21 cellular contexts compared by ENCODE assay signal in the genomic region with DNA sequence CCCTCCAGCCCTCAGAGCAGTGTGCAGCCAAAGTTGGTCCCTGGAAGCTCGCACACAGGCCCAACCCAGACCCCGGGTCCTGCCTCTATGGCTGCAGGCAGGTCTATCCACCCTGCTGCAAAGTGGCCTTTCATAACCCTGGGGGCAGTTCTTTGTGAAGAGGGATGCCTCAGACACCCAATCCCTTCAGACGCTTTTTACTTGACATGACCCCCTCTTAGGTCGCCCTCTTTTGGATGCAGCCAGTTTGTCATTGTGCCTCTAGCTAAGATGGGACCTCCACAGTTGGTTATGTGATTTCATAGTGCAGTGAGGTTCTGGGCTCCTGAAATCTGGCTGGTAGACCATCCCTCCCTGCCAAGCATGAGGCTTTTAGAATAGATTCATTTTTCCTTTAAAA. TPM values are rescaled to one million over a fixed set of nuclear protein-coding genes. Genes with fewer than 3 reads are reported as not detected.
DNase-seq lines count a peak whose midpoint lies in the region; ATAC-seq and TF ChIP-seq lines count a peak whose summit lies in the region.
"Had no signal": no experiment of that assay in that cellular context is flagged by ENCODE, and none has a peak within 500 bp of the region (broad histone marks: within the 10 kb centered on the region; RNA-seq: fewer than 3 reads in every experiment).

No MANE protein-coding gene starts in this region.

- no peaks in the 10 kb centered on the region for H3K36me3 ChIP-seq in HCT116 (ENCODE audit: control insufficient read depth in 1 of 2, insufficient read depth in 2 of 2, low read length in 2 of 2)
- H3K36me3 ChIP-seq: SJCRH30 had no signal

- no peak overlapping the region for H3K27ac ChIP-seq in HCT116 (ENCODE audit: low read depth, low read length)
- H3K27ac ChIP-seq: SJCRH30 had no signal

- BruUV-seq in HCT116 (replicated peaks; lab: Mats Ljungman, UMichigan), result no TSS peak

- H3K36me3 Mint-ChIP-seq in activated T-helper 1 cell treated with anti-CD3 and anti-CD28 coated beads, Interleukin-12 subunit alpha, Interleukin-12 subunit beta, Interleukin-2, Interleukin-4 antibody, amounts not matched to agents 30 ng/mL and 10 ng/mL and 1 ng/mL, durations not matched to agents 14 hours and 24 hours and 36 hours (ENCODE audit: low read depth), result no peaks in the 10 kb centered on the region
- no peaks in the 10 kb centered on the region for H3K36me3 Mint-ChIP-seq in activated T-cell treated with anti-CD3 and anti-CD28 coated beads, Interleukin-2, amount 50 U/mL, for 4 hours (ENCODE audit: insufficient read depth)

- no peak overlapping the region for H3K9ac ChIP-seq in HCT116 (ENCODE audit: low read length)

- no peak for TF ChIP-seq POLR2A in HCT116 (IDR thresholded peaks at IDR 0.05; ENCODE audit: borderline replicate concordance, extremely low read depth, insufficient read depth, insufficient read length)

- H4K20me1 ChIP-seq in HCT116 (ENCODE audit: insufficient read depth), result no peaks in the 10 kb centered on the region

- POLR2A ChIA-PET in HCT116 (lab: Charles Lee), result no interaction called here

- H3K4me2 ChIP-seq in HCT116 (ENCODE audit: low read length), result no peak overlapping the region

- H3K4me1 Mint-ChIP-seq in activated T-helper 1 cell treated with anti-CD3 and anti-CD28 coated beads, Interleukin-12 subunit alpha, Interleukin-12 subunit beta, Interleukin-2, Interleukin-4 antibody, amounts not matched to agents 30 ng/mL and 10 ng/mL and 1 ng/mL, durations not matched to agents 14 hours and 24 hours and 36 hours (ENCODE audit: low read depth), result peaks cover 10% of the 10 kb centered on the region
- H3K4me1 Mint-ChIP-seq in activated T-cell treated with anti-CD3 and anti-CD28 coated beads, Interleukin-2, amount 50 U/mL, for 4 hours (ENCODE audit: low read depth), result peaks cover 13% of the 10 kb centered on the region

- H3K4me1 ChIP-seq in HCT116 (ENCODE audit: control insufficient read depth in 1 of 2, insufficient read depth in 2 of 2, low read length in 2 of 2), result peaks cover 11 to 35% of the 10 kb centered on the region in 2 experiments
- H3K4me1 ChIP-seq: SJCRH30 had no signal

- no peak for TF ChIP-seq RAD21 in HCT116 (IDR thresholded peaks at IDR 0.05; ENCODE audit: low read depth)

- H3K9me3 ChIP-seq in HCT116 (ENCODE audit: control insufficient read depth in 1 of 2, insufficient read depth in 1 of 2, low read depth in 1 of 2, low read length in 2 of 2), result no peaks in the 10 kb centered on the region
- H3K9me3 ChIP-seq: SJCRH30 had no signal

- no peak overlapping the region for H2AFZ ChIP-seq in HCT116 (ENCODE audit: low read depth, low read length, poor library complexity, severe bottlenecking)
- H2AFZ ChIP-seq: PC-9 had no signal

- ATAC-seq in HCT116 (peak; percentile 17; the same call in 1 of the 2 replicates), HG02763 (IDR thresholded peaks at IDR 0.05; ENCODE audit: unreplicated experiment) (no peak), HG03025 (IDR thresholded peaks at IDR 0.05; ENCODE audit: low FRiP score, unreplicated experiment) (no peak), HG03280 (IDR thresholded peaks at IDR 0.05; ENCODE audit: unreplicated experiment) (no peak)
- ATAC-seq in activated T-cell treated with anti-CD3 and anti-CD28 coated beads, Interleukin-2, amount 50 U/mL, for 4 hours, result no peak

- DNase-seq in GM12865 (ENCODE audit: low read depth), result peak; percentile 6
- no peak for DNase-seq in HCT116 (ENCODE audit: low read depth, low spot score)
- DNase-seq in activated T-helper 1 cell treated with anti-CD3 and anti-CD28 coated beads, Interleukin-12 subunit alpha, Interleukin-12 subunit beta, Interleukin-2, Interleukin-4 antibody, amounts not matched to agents 30 ng/mL and 10 ng/mL and 1 ng/mL, durations not matched to agents 14 hours and 24 hours and 36 hours (ENCODE audit: low spot score), result no peak
- DNase-seq in iPS-NIHi7 (ENCODE audit: extremely low spot score), result peak; percentile 46
- DNase-seq in activated T-cell treated with anti-CD3 and anti-CD28 coated beads, Interleukin-2, amount 50 U/mL, for 4 hours, result no peak
- DNase-seq: ACHN; C1 segment of cervical spinal cord; CD8-positive, alpha-beta memory T cell; DMS53; HCEC 1CT; MV-4-11; NCI-H1417; NCI-H187; NCI-H2107; NCI-H510A; NCI-H774; PC-9; SJCRH30 had no signal

- H3K27me3 ChIP-seq in HCT116 (ENCODE audit: insufficient read depth, low read length), result no peaks in the 10 kb centered on the region
- H3K27me3 ChIP-seq: SJCRH30 had no signal

- no peaks in the 10 kb centered on the region for H3K79me2 ChIP-seq in HCT116 (ENCODE audit: insufficient read depth, low read length)

- intact Hi-C loops in HCT116 (cut with micrococcal nuclease), result no loop called here
- intact Hi-C loops in activated T-helper 1 cell treated with anti-CD3 and anti-CD28 coated beads, Interleukin-12 subunit alpha, Interleukin-12 subunit beta, Interleukin-2, Interleukin-4 antibody, amounts not matched to agents 30 ng/mL and 10 ng/mL and 1 ng/mL, durations not matched to agents 14 hours and 24 hours and 36 hours (cut with micrococcal nuclease), result loop anchor here (2.0 to 10.0 kb wide), 6 partner anchors 161 to 1672 kb away; a partner anchor contains a TSS

- RAD21 ChIA-PET in HCT116 (lab: Charles Lee; ENCODE audit: low non-redundant PET in 1 of 2, low total read pairs in 2 of 2, uncharacterized antibody in 2 of 2, unreplicated experiment in 2 of 2), result no interaction called here

- H3K27me3 Mint-ChIP-seq in activated T-helper 1 cell treated with anti-CD3 and anti-CD28 coated beads, Interleukin-12 subunit alpha, Interleukin-12 subunit beta, Interleukin-2, Interleukin-4 antibody, amounts not matched to agents 30 ng/mL and 10 ng/mL and 1 ng/mL, durations not matched to agents 14 hours and 24 hours and 36 hours (ENCODE audit: insufficient read depth), result no peaks in the 10 kb centered on the region
- H3K27me3 Mint-ChIP-seq in activated T-cell treated with anti-CD3 and anti-CD28 coated beads, Interleukin-2, amount 50 U/mL, for 4 hours (ENCODE audit: low read depth), result peaks cover 13% of the 10 kb centered on the region

- CTCF ChIA-PET in HCT116 (lab: Charles Lee), result no interaction called here

- H3K4me3 ChIP-seq in GM12865 (ENCODE audit: low read depth, low read length) (no peak overlapping the region), HCT116 (replicated peaks in 1 of 2; ENCODE audit: low read depth in 1 of 2, low read length in 2 of 2) (no peak overlapping the region)
- H3K4me3 ChIP-seq: PC-9, SJCRH30 had no signal

- TF ChIP-seq CTCF in GM12865 (IDR thresholded peaks at IDR 0.05; ENCODE audit: insufficient read depth, low read depth, low read length, missing control alignments), result no peak
- TF ChIP-seq CTCF in HCT116 (IDR thresholded peaks at IDR 0.05 in 2 of 3, conservative IDR thresholded peaks at IDR 0.05 in 1 of 3; ENCODE audit: borderline replicate concordance in 1 of 3, insufficient read depth in 1 of 3, low read depth in 2 of 3, low read length in 2 of 3), result no peak

- H3K9me3 Mint-ChIP-seq in activated T-helper 1 cell treated with anti-CD3 and anti-CD28 coated beads, Interleukin-12 subunit alpha, Interleukin-12 subunit beta, Interleukin-2, Interleukin-4 antibody, amounts not matched to agents 30 ng/mL and 10 ng/mL and 1 ng/mL, durations not matched to agents 14 hours and 24 hours and 36 hours, result no peaks in the 10 kb centered on the region
- H3K9me3 Mint-ChIP-seq in activated T-cell treated with anti-CD3 and anti-CD28 coated beads, Interleukin-2, amount 50 U/mL, for 4 hours, result no peaks in the 10 kb centered on the region
- H3K9me3 Mint-ChIP-seq: CD8-positive, alpha-beta memory T cell had no signal

- no peaks in the 10 kb centered on the region for H3K9me2 ChIP-seq in HCT116 (ENCODE audit: insufficient read depth)

- no peak overlapping the region for H3K4me3 Mint-ChIP-seq in activated T-helper 1 cell treated with anti-CD3 and anti-CD28 coated beads, Interleukin-12 subunit alpha, Interleukin-12 subunit beta, Interleukin-2, Interleukin-4 antibody, amounts not matched to agents 30 ng/mL and 10 ng/mL and 1 ng/mL, durations not matched to agents 14 hours and 24 hours and 36 hours
- H3K4me3 Mint-ChIP-seq in activated T-cell treated with anti-CD3 and anti-CD28 coated beads, Interleukin-2, amount 50 U/mL, for 4 hours, result no peak overlapping the region
- H3K4me3 Mint-ChIP-seq: CD8-positive, alpha-beta memory T cell had no signal

- peak overlapping the region; percentile 23 for H3K27ac Mint-ChIP-seq in activated T-helper 1 cell treated with anti-CD3 and anti-CD28 coated beads, Interleukin-12 subunit alpha, Interleukin-12 subunit beta, Interleukin-2, Interleukin-4 antibody, amounts not matched to agents 30 ng/mL and 10 ng/mL and 1 ng/mL, durations not matched to agents 14 hours and 24 hours and 36 hours

TF ChIP-seq in HCT116, 20 proteins besides CTCF, POLR2A, EP300 and RAD21:
- TF ChIP-seq, protein P1, sequence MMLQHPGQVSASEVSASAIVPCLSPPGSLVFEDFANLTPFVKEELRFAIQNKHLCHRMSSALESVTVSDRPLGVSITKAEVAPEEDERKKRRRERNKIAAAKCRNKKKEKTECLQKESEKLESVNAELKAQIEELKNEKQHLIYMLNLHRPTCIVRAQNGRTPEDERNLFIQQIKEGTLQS (IDR thresholded peaks at IDR 0.05), result no peak
- no peak for TF ChIP-seq SIN3A (IDR thresholded peaks at IDR 0.05; ENCODE audit: low read depth)
- TF ChIP-seq CEBPB (IDR thresholded peaks at IDR 0.05; ENCODE audit: low read depth), result no peak
- no peak for TF ChIP-seq EZH2 (IDR thresholded peaks at IDR 0.05)
- no peak for TF ChIP-seq POLR2AphosphoS5 (IDR thresholded peaks at IDR 0.05; ENCODE audit: low read depth, low read length)

RNA-seq across cellular contexts. Expression of a gene that starts 27.3 kb away (rescaled TPM):
- 8.9 TPM for total RNA-seq in HCT116 (2021; ENCODE audit: unreplicated experiment)
- polyA plus RNA-seq in HCT116 (2012), result 5.8 and 5.9 TPM in 2 replicates
- total RNA-seq in activated T-helper 1 cell treated with anti-CD3 and anti-CD28 coated beads, Interleukin-12 subunit alpha, Interleukin-12 subunit beta, Interleukin-2, Interleukin-4 antibody, amounts not matched to agents 30 ng/mL and 10 ng/mL and 1 ng/mL, durations not matched to agents 14 hours and 24 hours and 36 hours, result 4.8 and 5.7 TPM in 2 replicates
- 1 to 10 TPM; 5.1 to 7.9 (median 6.2) TPM for total RNA-seq in activated T-cell treated with anti-CD3 and anti-CD28 coated beads, Interleukin-2, amount 50 U/mL, for 4 hours
- total RNA-seq: SJCRH30 had no signal

Comparison
In these comparisons a context has a peak if more than half of its experiments do, and no peak if none do; other contexts are left out.
1. DNase-seq: peak in GM12865 (single experiment) and iPS-NIHi7 (single experiment); none in HCT116 (single experiment), activated T-helper 1 cell treated with anti-CD3 and anti-CD28 coated beads, Interleukin-12 subunit alpha, Interleukin-12 subunit beta, Interleukin-2, Interleukin-4 antibody, amounts not matched to agents 30 ng/mL and 10 ng/mL and 1 ng/mL, durations not matched to agents 14 hours and 24 hours and 36 hours (single experiment) and activated T-cell treated with anti-CD3 and anti-CD28 coated beads, Interleukin-2, amount 50 U/mL, for 4 hours (single experiment).